In the genomic region with DNA sequence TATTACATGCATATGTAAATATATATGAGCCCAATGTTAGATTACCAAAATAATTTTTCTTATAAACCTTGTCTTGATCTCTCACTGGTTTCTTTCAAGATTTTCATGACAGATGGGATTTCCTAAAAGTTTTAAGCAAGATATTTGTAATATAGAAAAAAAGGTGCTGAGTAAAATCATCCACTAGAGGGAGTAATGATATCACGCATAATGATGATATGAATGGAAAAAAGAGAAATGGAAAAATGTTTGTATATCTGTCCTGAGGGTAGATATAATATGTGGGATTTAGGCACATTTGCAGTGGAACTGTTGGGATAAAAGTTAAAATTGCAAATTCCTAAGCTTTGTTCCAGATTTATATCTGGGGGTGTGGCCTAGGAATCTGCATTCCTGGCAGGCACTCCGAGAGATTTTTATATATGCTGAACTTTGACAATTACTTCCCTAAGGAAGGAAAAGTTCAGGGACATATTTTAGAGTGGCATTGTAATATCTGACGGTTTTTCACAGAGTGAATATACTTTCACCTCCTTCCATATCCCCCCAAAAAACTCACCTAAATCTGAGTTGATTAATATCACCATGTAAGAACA, we compare ENCODE assay signal across 8 cellular contexts.
DNase-seq lines count a peak whose midpoint lies in the region; ATAC-seq and TF ChIP-seq lines count a peak whose summit lies in the region.

No MANE protein-coding gene starts in this region.

- no peaks in the 10 kb centered on the region for H3K27me3 Mint-ChIP-seq in activated B cell treated with CpG ODN at 0.5 μM for 24 hours

- TF ChIP-seq CTCF in activated B cell treated with CpG ODN at 0.5 μM for 24 hours (IDR thresholded peaks at IDR 0.05): peak; percentile 61

- H3K4me3 Mint-ChIP-seq in activated B cell treated with CpG ODN at 0.5 μM for 24 hours: no peak overlapping the region

- DNase-seq in COLO829 (ENCODE audit: low spot score) (peak; percentile 58), Kasumi-1 (lab: John Stamatoyannopoulos, UW) (peak; percentile 52 to 72), activated B cell treated with CpG ODN at 0.5 μM for 24 hours (no peak), left kidney (ENCODE audit: low read depth, low spot score) (peak; percentile 24), cortex of kidney (lab: John Stamatoyannopoulos, UW) (no peak)

- intact Hi-C loops in activated B cell treated with CpG ODN at 0.5 μM for 24 hours (cut with micrococcal nuclease): loop anchor here (1.0 to 10.0 kb wide), 5 partner anchors 33 to 370 kb away; no protein-coding TSS in a partner anchor

- ATAC-seq in activated B cell treated with CpG ODN at 0.5 μM for 24 hours (ENCODE audit: low read depth) (no peak), HG03439 (IDR thresholded peaks at IDR 0.05; ENCODE audit: unreplicated experiment) (no peak), GM21515 (IDR thresholded peaks at IDR 0.05; ENCODE audit: unreplicated experiment) (no peak), HG02610 (IDR thresholded peaks at IDR 0.05; ENCODE audit: unreplicated experiment) (no peak)

- peaks cover 85% of the 10 kb centered on the region for H3K4me1 Mint-ChIP-seq in activated B cell treated with CpG ODN at 0.5 μM for 24 hours

- H3K27ac Mint-ChIP-seq in activated B cell treated with CpG ODN at 0.5 μM for 24 hours: peak overlapping the region; percentile 84

- H3K36me3 Mint-ChIP-seq in activated B cell treated with CpG ODN at 0.5 μM for 24 hours (ENCODE audit: low read depth): peaks cover 71% of the 10 kb centered on the region

- POLR2A ChIA-PET in activated B cell treated with CpG ODN at 0.5 μM for 24 hours (lab: Charles Lee): interaction anchor here (1.1 to 6.1 kb wide), 6 partner anchors 34 to 124 kb away, joined by 3 to 48 read pairs (median 36); no protein-coding TSS in a partner anchor

- CTCF ChIA-PET in activated B cell treated with CpG ODN at 0.5 μM for 24 hours (lab: Charles Lee): interaction anchor here (0.7 to 15.3 kb wide), 21 partner anchors 9 to 1176 kb away, joined by 3 to 767 read pairs (median 8); a partner anchor contains a TSS

- H3K9me3 Mint-ChIP-seq in activated B cell treated with CpG ODN at 0.5 μM for 24 hours: peaks cover 3% of the 10 kb centered on the region

Comparison
In these comparisons a context has a peak if more than half of its experiments do, and no peak if none do; other contexts are left out.
1. DNase-seq: peak in COLO829 (single experiment), Kasumi-1 (2 of 2) and left kidney (single experiment); none in activated B cell treated with CpG ODN at 0.5 μM for 24 hours (single experiment) and cortex of kidney (single experiment).